Comparison of ENCODE assay signal across 9 cellular contexts in the genomic region with DNA sequence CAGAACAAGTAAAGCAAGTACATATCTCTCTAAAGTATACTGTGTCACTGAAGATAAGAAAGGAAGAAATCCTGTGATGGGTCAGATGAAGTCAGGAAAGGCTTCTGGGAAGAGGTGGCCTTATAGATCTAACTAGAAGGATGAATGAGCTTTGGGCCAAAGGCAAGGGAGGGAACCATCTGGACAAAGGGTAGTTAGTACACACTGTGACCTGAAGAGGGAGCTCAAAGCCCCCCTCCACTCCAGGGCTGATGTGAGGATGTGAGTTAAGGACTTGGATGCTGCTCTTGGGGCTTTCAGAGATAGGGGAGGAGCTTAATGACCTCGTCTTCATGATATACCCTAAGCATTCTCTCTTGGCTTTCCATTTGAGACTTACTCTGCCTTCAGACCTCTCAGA.
A peak's percentile ranks its signal among the peaks of the same experiment; 100 is the strongest.
DNase-seq lines count a peak whose midpoint lies in the region; ATAC-seq and TF ChIP-seq lines count a peak whose summit lies in the region.
"Had no signal": no experiment of that assay in that cellular context is flagged by ENCODE, and none has a peak within 500 bp of the region (broad histone marks: within the 10 kb centered on the region; RNA-seq: fewer than 3 reads in every experiment).

No MANE protein-coding gene starts in this region.

- no peaks in the 10 kb centered on the region for H3K4me1 ChIP-seq in breast epithelium
- H3K4me1 ChIP-seq in IMR-90 (ENCODE audit: control insufficient read depth, insufficient read depth, low read length), result no peaks in the 10 kb centered on the region
- no peaks in the 10 kb centered on the region for H3K4me1 ChIP-seq in prostate gland (replicated peaks)

- TF ChIP-seq RAD21 in IMR-90 (IDR thresholded peaks at IDR 0.05; ENCODE audit: low read length), result peak; percentile 33

- peaks cover 25% of the 10 kb centered on the region for H3K27me3 Mint-ChIP-seq in MCF 10A (ENCODE audit: insufficient read depth, unreplicated experiment)
- no peaks in the 10 kb centered on the region for H3K27me3 Mint-ChIP-seq in T-helper 17 cell
- H3K27me3 Mint-ChIP-seq: stimulated activated naive CD8-positive, alpha-beta T cell treated with anti-CD3 and anti-CD28 coated beads, Interleukin-15, Interleukin-2, amounts not matched to agents 100 ng/mL and 50 ng/mL, for 24 hours had no signal

- no peak overlapping the region for H2AK9ac ChIP-seq in IMR-90 (replicated peaks; ENCODE audit: low read depth, low read length, poor library complexity)

- H3K79me1 ChIP-seq in IMR-90 (ENCODE audit: low read depth in 1 of 2, low read length in 2 of 2), result no peaks in the 10 kb centered on the region

- H2BK20ac ChIP-seq in IMR-90 (ENCODE audit: low read depth, low read length), result no peak overlapping the region

- no peak overlapping the region for H3K4ac ChIP-seq in IMR-90 (ENCODE audit: low read depth, low read length)

- H2BK120ac ChIP-seq in IMR-90 (ENCODE audit: low read depth, low read length), result no peak overlapping the region

- TF ChIP-seq POLR2A in breast epithelium (IDR thresholded peaks at IDR 0.05), result no peak
- no peak for TF ChIP-seq POLR2A in IMR-90 (IDR thresholded peaks at IDR 0.05; ENCODE audit: low read depth, low read length)
- TF ChIP-seq POLR2A in prostate gland (IDR thresholded peaks at IDR 0.05), result no peak

- in situ Hi-C loops in IMR-90 (cut with MboI; ENCODE audit: low sequenced_read_pairs), result no loop called here

- H3K36me3 ChIP-seq in breast epithelium (no peaks in the 10 kb centered on the region), IMR-90 (ENCODE audit: control insufficient read depth, insufficient read depth, low read length) (no peaks in the 10 kb centered on the region), prostate gland (no peaks in the 10 kb centered on the region)

- DNase-seq in MCF 10A (ENCODE audit: unreplicated experiment), result peak; percentile 65
- no peak for DNase-seq in breast epithelium (ENCODE audit: low spot score in 2 of 2)
- DNase-seq in IMR-90, result peak; percentile 22
- DNase-seq in T-helper 17 cell, result peak in 1 of 3 donors; percentile 12
- peak; percentile 10 for DNase-seq in fibroblast of pulmonary artery (ENCODE audit: low read depth)
- DNase-seq in pulmonary artery endothelial cell (ENCODE audit: low read depth, low spot score), result peak; percentile 27
- DNase-seq in kidney glomerular epithelial cell (lab: John Stamatoyannopoulos, UW), result no peak
- DNase-seq in prostate gland (ENCODE audit: low spot score), result no peak

- peak; percentile 65 for TF ChIP-seq CTCF in MCF 10A (IDR thresholded peaks at IDR 0.05; ENCODE audit: unreplicated experiment)
- TF ChIP-seq CTCF in breast epithelium (IDR thresholded peaks at IDR 0.05), result no peak
- TF ChIP-seq CTCF in IMR-90 (conservative IDR thresholded peaks at IDR 0.05; ENCODE audit: low read depth, low read length), result peak; percentile 47
- TF ChIP-seq CTCF in fibroblast of pulmonary artery (IDR thresholded peaks at IDR 0.05; ENCODE audit: low read length, missing control alignments), result peak; percentile 22
- TF ChIP-seq CTCF in prostate gland (IDR thresholded peaks at IDR 0.05), result no peak

- no peak overlapping the region for H4K5ac ChIP-seq in IMR-90 (ENCODE audit: low read depth, low read length)

- WGBS in IMR-90 (ENCODE audit: extremely low coverage in 2 of 2, insufficient read length in 1 of 2), 2 experiments, result no CpG with 5 or more reads among the region's 1 CpG
- 21% methylated on average over 1 of the region's 1 CpG for WGBS in prostate gland

- H3K4me1 Mint-ChIP-seq in MCF 10A (ENCODE audit: insufficient read depth, unreplicated experiment), result peaks cover under 1% of the 10 kb centered on the region
- H3K4me1 Mint-ChIP-seq in T-helper 17 cell, result peaks cover 51% of the 10 kb centered on the region

- H3K27me3 ChIP-seq in breast epithelium (no peaks in the 10 kb centered on the region), IMR-90 (ENCODE audit: control insufficient read depth, insufficient read depth, low read length) (no peaks in the 10 kb centered on the region), prostate gland (replicated peaks; ENCODE audit: insufficient read depth) (no peaks in the 10 kb centered on the region)

- no peaks in the 10 kb centered on the region for H4K20me1 ChIP-seq in IMR-90 (ENCODE audit: insufficient read depth, low read length)

- no peak overlapping the region for H2BK5ac ChIP-seq in IMR-90 (ENCODE audit: low read depth, low read length, poor library complexity, severe bottlenecking)

- H4K91ac ChIP-seq in IMR-90 (ENCODE audit: insufficient read depth, low read depth, low read length), result no peak overlapping the region

- POLR2A ChIA-PET in MCF 10A (lab: Yijun Ruan, JAX), result interaction anchor here (0.7 to 1.4 kb wide), 3 partner anchors 10 to 434 kb away, joined by 3 to 4 read pairs (median 4); no protein-coding TSS in a partner anchor
- POLR2A ChIA-PET in IMR-90 (lab: Charles Lee; ENCODE audit: unreplicated experiment), result no interaction called here

- no peak overlapping the region for H3K4me3 Mint-ChIP-seq in MCF 10A (ENCODE audit: unreplicated experiment)
- no peak overlapping the region for H3K4me3 Mint-ChIP-seq in T-helper 17 cell
- H3K4me3 Mint-ChIP-seq: stimulated activated naive CD8-positive, alpha-beta T cell treated with anti-CD3 and anti-CD28 coated beads, Interleukin-15, Interleukin-2, amounts not matched to agents 100 ng/mL and 50 ng/mL, for 24 hours had no signal

- no peak overlapping the region for H2AK5ac ChIP-seq in IMR-90 (ENCODE audit: low read depth, low read length)

- H3K23ac ChIP-seq in IMR-90 (ENCODE audit: low read depth, low read length), result no peak overlapping the region

- H3K9ac ChIP-seq in IMR-90 (ENCODE audit: low read depth, low read length), result no peak overlapping the region

- BruUV-seq in MCF 10A (replicated peaks; lab: Mats Ljungman, UMichigan), result no TSS peak
- BruUV-seq in IMR-90 (replicated peaks; lab: Mats Ljungman, UMichigan), result no TSS peak

- no peaks in the 10 kb centered on the region for H3K9me1 ChIP-seq in IMR-90 (ENCODE audit: insufficient read depth, low read length)

- H3K9me3 ChIP-seq in breast epithelium (no peaks in the 10 kb centered on the region), IMR-90 (ENCODE audit: control insufficient read depth, insufficient read depth, low read length) (no peaks in the 10 kb centered on the region), T-helper 17 cell (ENCODE audit: control insufficient read depth, low read length, poor library complexity, severe bottlenecking) (no peaks in the 10 kb centered on the region), prostate gland (no peaks in the 10 kb centered on the region)

- H3K14ac ChIP-seq in IMR-90 (replicated peaks; ENCODE audit: low read depth, low read length), result no peak overlapping the region

- H3K4me3 ChIP-seq in breast epithelium (no peak overlapping the region), IMR-90 (ENCODE audit: insufficient read depth, low read depth, low read length) (no peak overlapping the region), fibroblast of pulmonary artery (replicated peaks; ENCODE audit: low read depth, low read length) (no peak overlapping the region), prostate gland (no peak overlapping the region)

- H3K27ac ChIP-seq in breast epithelium, result no peak overlapping the region
- no peak overlapping the region for H3K27ac ChIP-seq in IMR-90 (ENCODE audit: insufficient read depth, low read length)
- no peak overlapping the region for H3K27ac ChIP-seq in prostate gland

- H3K36me3 Mint-ChIP-seq in MCF 10A (ENCODE audit: insufficient read depth, unreplicated experiment) (no peaks in the 10 kb centered on the region), T-helper 17 cell (ENCODE audit: low read depth) (no peaks in the 10 kb centered on the region)

- intact Hi-C loops in MCF 10A (cut with micrococcal nuclease), result loop anchor here (1.0 to 2.0 kb wide), 3 partner anchors 184 to 433 kb away; no protein-coding TSS in a partner anchor
- intact Hi-C loops in breast epithelium (cut with DNase I; ENCODE audit: low total_unique reads), result no loop called here
- intact Hi-C loops in IMR-90 (cut with micrococcal nuclease), result loop anchor here (1.0 kb wide), 1 partner anchor 433 kb away; no protein-coding TSS in a partner anchor
- intact Hi-C loops in prostate gland (cut with DNase I), result no loop called here

- H3K4me2 ChIP-seq in IMR-90 (ENCODE audit: low read depth, low read length), result no peak overlapping the region

- H2BK15ac ChIP-seq in IMR-90 (ENCODE audit: low read depth, low read length), result no peak overlapping the region

- CTCF ChIA-PET in MCF 10A (lab: Yijun Ruan, JAX), result interaction anchor here (0.6 to 2.7 kb wide), 30 partner anchors 10 to 727 kb away, joined by 3 to 31 read pairs (median 4); no protein-coding TSS in a partner anchor
- CTCF ChIA-PET in IMR-90 (lab: Yijun Ruan, JAX), result interaction anchor here (0.7 to 1.8 kb wide), 2 partner anchors 263 to 434 kb away, joined by 3 to 12 read pairs; no protein-coding TSS in a partner anchor

- peak; percentile 59; the same call in 1 of the 2 replicates for ATAC-seq in IMR-90 (ENCODE audit: low read depth)
- ATAC-seq in T-helper 17 cell, result peak; percentile 79

- dilution Hi-C loops in IMR-90 (cut with HindIII; ENCODE audit: low sequenced_read_pairs, unreplicated experiment), result no loop called here

- H3K18ac ChIP-seq in IMR-90 (ENCODE audit: low read depth, low read length), result no peak overlapping the region

- no peak overlapping the region for H2AFZ ChIP-seq in IMR-90 (replicated peaks; ENCODE audit: low read length, poor library complexity)

- H4K8ac ChIP-seq in IMR-90 (ENCODE audit: low read depth in 2 of 2, low read length in 2 of 2), result no peak overlapping the region

- H3K9me3 Mint-ChIP-seq in MCF 10A (ENCODE audit: unreplicated experiment), result no peaks in the 10 kb centered on the region
- H3K9me3 Mint-ChIP-seq: stimulated activated naive CD8-positive, alpha-beta T cell treated with anti-CD3 and anti-CD28 coated beads, Interleukin-15, Interleukin-2, amounts not matched to agents 100 ng/mL and 50 ng/mL, for 24 hours had no signal

- H3K27ac Mint-ChIP-seq in MCF 10A (ENCODE audit: low read depth, unreplicated experiment), result no peak overlapping the region
- peak overlapping the region; percentile 74 for H3K27ac Mint-ChIP-seq in T-helper 17 cell
- H3K27ac Mint-ChIP-seq: stimulated activated naive CD8-positive, alpha-beta T cell treated with anti-CD3 and anti-CD28 coated beads, Interleukin-15, Interleukin-2, amounts not matched to agents 100 ng/mL and 50 ng/mL, for 24 hours had no signal

- H3K56ac ChIP-seq in IMR-90 (ENCODE audit: extremely low read depth, insufficient read depth, low read length), result no peak overlapping the region

TF ChIP-seq in IMR-90, 13 proteins besides CTCF, POLR2A, EP300 and RAD21:
- TF ChIP-seq SMC3 (IDR thresholded peaks at IDR 0.05; ENCODE audit: low read depth, low read length) (0 out of 2 replicates have a peak, but pooled peaks have one; percentile 4), BHLHE40 (IDR thresholded peaks at IDR 0.05; ENCODE audit: low read depth, low read length) (no peak)

Comparison
In these comparisons a context has a peak if more than half of its experiments do, and no peak if none do; other contexts are left out.
1. DNase-seq: peak in MCF 10A (single experiment), IMR-90 (single experiment), fibroblast of pulmonary artery (single experiment) and pulmonary artery endothelial cell (single experiment); none in breast epithelium (0 of 2), kidney glomerular epithelial cell (single experiment) and prostate gland (single experiment).
2. CTCF ChIP-seq: peak in MCF 10A (single experiment), IMR-90 (single experiment) and fibroblast of pulmonary artery (single experiment); none in breast epithelium (0 of 3) and prostate gland (0 of 4).
3. intact Hi-C loops: an anchor here in MCF 10A (1.0 to 2.0 kb wide) and IMR-90 (1.0 kb wide); none called in breast epithelium and prostate gland.